1 cellular context compared by ENCODE assay signal in the genomic region with DNA sequence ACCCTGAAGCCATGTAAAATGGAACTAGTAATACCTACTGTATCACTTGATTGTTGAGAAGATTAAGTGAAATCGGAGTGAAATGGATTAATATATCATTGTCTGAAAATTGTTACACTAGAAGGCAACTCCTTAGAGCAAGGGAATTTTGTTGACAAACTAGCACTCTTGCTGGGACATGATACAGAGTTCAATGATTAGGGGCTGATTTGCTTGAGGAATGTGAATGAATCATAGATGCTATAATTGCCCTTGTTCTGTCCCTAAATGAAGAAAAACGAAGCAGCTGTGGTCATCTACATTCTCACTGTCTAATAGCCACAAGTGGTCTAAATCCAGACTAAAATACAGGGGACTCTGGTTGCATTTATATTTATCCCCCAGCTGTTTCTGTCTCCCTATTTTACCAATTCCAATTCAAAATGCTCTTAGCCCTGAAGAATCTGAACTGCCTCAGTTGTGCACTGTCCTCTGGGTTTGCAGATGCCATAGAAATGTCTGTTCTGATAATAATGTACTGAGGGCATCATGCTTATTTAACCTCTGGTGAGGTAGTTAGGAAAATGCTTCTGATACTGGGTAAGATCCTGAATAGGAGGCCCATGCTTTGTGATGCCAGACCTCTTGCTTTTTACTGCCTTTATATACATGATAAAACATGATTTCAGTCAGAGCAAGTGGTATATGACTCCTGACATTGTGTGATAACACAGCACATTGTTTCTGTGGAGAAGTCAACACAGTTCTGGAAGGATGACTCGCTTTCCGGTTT.
TF ChIP-seq lines count a peak whose summit lies in the region.

No MANE protein-coding gene starts in this region.

TF ChIP-seq in GM23338, 12 proteins besides CTCF, POLR2A, EP300 and RAD21 (continued from another document):
- TF ChIP-seq, protein P1, sequence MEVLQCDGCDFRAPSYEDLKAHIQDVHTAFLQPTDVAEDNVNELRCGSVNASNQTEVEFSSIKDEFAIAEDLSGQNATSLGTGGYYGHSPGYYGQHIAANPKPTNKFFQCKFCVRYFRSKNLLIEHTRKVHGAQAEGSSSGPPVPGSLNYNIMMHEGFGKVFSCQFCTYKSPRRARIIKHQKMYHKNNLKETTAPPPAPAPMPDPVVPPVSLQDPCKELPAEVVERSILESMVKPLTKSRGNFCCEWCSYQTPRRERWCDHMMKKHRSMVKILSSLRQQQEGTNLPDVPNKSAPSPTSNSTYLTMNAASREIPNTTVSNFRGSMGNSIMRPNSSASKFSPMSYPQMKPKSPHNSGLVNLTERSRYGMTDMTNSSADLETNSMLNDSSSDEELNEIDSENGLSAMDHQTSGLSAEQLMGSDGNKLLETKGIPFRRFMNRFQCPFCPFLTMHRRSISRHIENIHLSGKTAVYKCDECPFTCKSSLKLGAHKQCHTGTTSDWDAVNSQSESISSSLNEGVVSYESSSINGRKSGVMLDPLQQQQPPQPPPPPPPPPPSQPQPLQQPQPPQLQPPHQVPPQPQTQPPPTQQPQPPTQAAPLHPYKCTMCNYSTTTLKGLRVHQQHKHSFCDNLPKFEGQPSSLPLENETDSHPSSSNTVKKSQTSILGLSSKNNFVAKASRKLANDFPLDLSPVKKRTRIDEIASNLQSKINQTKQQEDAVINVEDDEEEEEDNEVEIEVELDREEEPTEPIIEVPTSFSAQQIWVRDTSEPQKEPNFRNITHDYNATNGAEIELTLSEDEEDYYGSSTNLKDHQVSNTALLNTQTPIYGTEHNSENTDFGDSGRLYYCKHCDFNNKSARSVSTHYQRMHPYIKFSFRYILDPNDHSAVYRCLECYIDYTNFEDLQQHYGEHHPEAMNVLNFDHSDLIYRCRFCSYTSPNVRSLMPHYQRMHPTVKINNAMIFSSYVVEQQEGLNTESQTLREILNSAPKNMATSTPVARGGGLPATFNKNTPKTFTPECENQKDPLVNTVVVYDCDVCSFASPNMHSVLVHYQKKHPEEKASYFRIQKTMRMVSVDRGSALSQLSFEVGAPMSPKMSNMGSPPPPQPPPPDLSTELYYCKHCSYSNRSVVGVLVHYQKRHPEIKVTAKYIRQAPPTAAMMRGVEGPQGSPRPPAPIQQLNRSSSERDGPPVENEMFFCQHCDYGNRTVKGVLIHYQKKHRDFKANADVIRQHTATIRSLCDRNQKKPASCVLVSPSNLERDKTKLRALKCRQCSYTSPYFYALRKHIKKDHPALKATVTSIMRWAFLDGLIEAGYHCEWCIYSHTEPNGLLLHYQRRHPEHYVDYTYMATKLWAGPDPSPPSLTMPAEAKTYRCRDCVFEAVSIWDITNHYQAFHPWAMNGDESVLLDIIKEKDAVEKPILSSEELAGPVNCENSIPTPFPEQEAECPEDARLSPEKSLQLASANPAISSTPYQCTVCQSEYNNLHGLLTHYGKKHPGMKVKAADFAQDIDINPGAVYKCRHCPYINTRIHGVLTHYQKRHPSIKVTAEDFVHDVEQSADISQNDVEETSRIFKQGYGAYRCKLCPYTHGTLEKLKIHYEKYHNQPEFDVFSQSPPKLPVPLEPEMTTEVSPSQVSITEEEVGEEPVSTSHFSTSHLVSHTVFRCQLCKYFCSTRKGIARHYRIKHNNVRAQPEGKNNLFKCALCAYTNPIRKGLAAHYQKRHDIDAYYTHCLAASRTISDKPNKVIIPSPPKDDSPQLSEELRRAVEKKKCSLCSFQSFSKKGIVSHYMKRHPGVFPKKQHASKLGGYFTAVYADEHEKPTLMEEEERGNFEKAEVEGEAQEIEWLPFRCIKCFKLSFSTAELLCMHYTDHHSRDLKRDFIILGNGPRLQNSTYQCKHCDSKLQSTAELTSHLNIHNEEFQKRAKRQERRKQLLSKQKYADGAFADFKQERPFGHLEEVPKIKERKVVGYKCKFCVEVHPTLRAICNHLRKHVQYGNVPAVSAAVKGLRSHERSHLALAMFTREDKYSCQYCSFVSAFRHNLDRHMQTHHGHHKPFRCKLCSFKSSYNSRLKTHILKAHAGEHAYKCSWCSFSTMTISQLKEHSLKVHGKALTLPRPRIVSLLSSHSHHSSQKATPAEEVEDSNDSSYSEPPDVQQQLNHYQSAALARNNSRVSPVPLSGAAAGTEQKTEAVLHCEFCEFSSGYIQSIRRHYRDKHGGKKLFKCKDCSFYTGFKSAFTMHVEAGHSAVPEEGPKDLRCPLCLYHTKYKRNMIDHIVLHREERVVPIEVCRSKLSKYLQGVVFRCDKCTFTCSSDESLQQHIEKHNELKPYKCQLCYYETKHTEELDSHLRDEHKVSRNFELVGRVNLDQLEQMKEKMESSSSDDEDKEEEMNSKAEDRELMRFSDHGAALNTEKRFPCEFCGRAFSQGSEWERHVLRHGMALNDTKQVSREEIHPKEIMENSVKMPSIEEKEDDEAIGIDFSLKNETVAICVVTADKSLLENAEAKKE (CRISPR knock-in tag; IDR thresholded peaks at IDR 0.05) = no peak
- TF ChIP-seq EZH2phosphoT487 (IDR thresholded peaks at IDR 0.05; ENCODE audit: unreplicated experiment) = no peak
- TF ChIP-seq, protein P2, sequence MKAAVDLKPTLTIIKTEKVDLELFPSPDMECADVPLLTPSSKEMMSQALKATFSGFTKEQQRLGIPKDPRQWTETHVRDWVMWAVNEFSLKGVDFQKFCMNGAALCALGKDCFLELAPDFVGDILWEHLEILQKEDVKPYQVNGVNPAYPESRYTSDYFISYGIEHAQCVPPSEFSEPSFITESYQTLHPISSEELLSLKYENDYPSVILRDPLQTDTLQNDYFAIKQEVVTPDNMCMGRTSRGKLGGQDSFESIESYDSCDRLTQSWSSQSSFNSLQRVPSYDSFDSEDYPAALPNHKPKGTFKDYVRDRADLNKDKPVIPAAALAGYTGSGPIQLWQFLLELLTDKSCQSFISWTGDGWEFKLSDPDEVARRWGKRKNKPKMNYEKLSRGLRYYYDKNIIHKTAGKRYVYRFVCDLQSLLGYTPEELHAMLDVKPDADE (IDR thresholded peaks at IDR 0.05) = no peak
- no peak for TF ChIP-seq JUNB (IDR thresholded peaks at IDR 0.05; ENCODE audit: unreplicated experiment)
- no peak for TF ChIP-seq ZNF331 (CRISPR knock-in tag; IDR thresholded peaks at IDR 0.05; ENCODE audit: low read depth)
- TF ChIP-seq ZNF114 (CRISPR knock-in tag; IDR thresholded peaks at IDR 0.05) = no peak
- TF ChIP-seq CREB1 (CRISPR knock-in tag; IDR thresholded peaks at IDR 0.05; ENCODE audit: low read depth) = no peak
- no peak for TF ChIP-seq NANOG (IDR thresholded peaks at IDR 0.05; ENCODE audit: borderline replicate concordance)
- TF ChIP-seq STAT1 (IDR thresholded peaks at IDR 0.05; ENCODE audit: unreplicated experiment) = no peak
- TF ChIP-seq, protein P3, sequence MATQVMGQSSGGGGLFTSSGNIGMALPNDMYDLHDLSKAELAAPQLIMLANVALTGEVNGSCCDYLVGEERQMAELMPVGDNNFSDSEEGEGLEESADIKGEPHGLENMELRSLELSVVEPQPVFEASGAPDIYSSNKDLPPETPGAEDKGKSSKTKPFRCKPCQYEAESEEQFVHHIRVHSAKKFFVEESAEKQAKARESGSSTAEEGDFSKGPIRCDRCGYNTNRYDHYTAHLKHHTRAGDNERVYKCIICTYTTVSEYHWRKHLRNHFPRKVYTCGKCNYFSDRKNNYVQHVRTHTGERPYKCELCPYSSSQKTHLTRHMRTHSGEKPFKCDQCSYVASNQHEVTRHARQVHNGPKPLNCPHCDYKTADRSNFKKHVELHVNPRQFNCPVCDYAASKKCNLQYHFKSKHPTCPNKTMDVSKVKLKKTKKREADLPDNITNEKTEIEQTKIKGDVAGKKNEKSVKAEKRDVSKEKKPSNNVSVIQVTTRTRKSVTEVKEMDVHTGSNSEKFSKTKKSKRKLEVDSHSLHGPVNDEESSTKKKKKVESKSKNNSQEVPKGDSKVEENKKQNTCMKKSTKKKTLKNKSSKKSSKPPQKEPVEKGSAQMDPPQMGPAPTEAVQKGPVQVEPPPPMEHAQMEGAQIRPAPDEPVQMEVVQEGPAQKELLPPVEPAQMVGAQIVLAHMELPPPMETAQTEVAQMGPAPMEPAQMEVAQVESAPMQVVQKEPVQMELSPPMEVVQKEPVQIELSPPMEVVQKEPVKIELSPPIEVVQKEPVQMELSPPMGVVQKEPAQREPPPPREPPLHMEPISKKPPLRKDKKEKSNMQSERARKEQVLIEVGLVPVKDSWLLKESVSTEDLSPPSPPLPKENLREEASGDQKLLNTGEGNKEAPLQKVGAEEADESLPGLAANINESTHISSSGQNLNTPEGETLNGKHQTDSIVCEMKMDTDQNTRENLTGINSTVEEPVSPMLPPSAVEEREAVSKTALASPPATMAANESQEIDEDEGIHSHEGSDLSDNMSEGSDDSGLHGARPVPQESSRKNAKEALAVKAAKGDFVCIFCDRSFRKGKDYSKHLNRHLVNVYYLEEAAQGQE (IDR thresholded peaks at IDR 0.05; ENCODE audit: unreplicated experiment) = no peak
